ENCODE assay signal across 1 cellular context in genomic region chr15:89125038-89125826, GRCh38.
TF ChIP-seq lines count a peak whose summit lies in the region.

No MANE protein-coding gene starts in this region.

TF ChIP-seq in HepG2, 621 proteins besides CTCF, POLR2A, EP300 and RAD21 (continued from another document and continues in another):
- TF ChIP-seq ZNF343 (CRISPR knock-in tag; IDR thresholded peaks at IDR 0.05) = no peak
- TF ChIP-seq, protein P1, sequence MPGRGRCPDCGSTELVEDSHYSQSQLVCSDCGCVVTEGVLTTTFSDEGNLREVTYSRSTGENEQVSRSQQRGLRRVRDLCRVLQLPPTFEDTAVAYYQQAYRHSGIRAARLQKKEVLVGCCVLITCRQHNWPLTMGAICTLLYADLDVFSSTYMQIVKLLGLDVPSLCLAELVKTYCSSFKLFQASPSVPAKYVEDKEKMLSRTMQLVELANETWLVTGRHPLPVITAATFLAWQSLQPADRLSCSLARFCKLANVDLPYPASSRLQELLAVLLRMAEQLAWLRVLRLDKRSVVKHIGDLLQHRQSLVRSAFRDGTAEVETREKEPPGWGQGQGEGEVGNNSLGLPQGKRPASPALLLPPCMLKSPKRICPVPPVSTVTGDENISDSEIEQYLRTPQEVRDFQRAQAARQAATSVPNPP (CRISPR knock-in tag; IDR thresholded peaks at IDR 0.05) = no peak
- TF ChIP-seq SCMH1 (CRISPR knock-in tag; IDR thresholded peaks at IDR 0.05; ENCODE audit: borderline replicate concordance) = no peak
- no peak for TF ChIP-seq NKX3-1 (CRISPR knock-in tag; IDR thresholded peaks at IDR 0.05)
- no peak for TF ChIP-seq KDM4B (CRISPR knock-in tag; IDR thresholded peaks at IDR 0.05)
- TF ChIP-seq TBX2 (CRISPR knock-in tag; IDR thresholded peaks at IDR 0.05; ENCODE audit: borderline replicate concordance) = no peak; the same call in 1 of the 2 replicates
- peak; percentile 49; the same call in 1 of the 2 replicates for TF ChIP-seq MEF2D (CRISPR knock-in tag; IDR thresholded peaks at IDR 0.05)
- TF ChIP-seq, protein P2, sequence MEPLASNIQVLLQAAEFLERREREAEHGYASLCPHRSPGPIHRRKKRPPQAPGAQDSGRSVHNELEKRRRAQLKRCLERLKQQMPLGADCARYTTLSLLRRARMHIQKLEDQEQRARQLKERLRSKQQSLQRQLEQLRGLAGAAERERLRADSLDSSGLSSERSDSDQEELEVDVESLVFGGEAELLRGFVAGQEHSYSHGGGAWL (CRISPR knock-in tag; IDR thresholded peaks at IDR 0.05) = no peak
- no peak for TF ChIP-seq RBM39 (IDR thresholded peaks at IDR 0.05; ENCODE audit: low read depth, low read length, poor library complexity, severe bottlenecking)
- TF ChIP-seq TBX3 (IDR thresholded peaks at IDR 0.05; ENCODE audit: borderline replicate concordance) = no peak
- TF ChIP-seq, protein P3, sequence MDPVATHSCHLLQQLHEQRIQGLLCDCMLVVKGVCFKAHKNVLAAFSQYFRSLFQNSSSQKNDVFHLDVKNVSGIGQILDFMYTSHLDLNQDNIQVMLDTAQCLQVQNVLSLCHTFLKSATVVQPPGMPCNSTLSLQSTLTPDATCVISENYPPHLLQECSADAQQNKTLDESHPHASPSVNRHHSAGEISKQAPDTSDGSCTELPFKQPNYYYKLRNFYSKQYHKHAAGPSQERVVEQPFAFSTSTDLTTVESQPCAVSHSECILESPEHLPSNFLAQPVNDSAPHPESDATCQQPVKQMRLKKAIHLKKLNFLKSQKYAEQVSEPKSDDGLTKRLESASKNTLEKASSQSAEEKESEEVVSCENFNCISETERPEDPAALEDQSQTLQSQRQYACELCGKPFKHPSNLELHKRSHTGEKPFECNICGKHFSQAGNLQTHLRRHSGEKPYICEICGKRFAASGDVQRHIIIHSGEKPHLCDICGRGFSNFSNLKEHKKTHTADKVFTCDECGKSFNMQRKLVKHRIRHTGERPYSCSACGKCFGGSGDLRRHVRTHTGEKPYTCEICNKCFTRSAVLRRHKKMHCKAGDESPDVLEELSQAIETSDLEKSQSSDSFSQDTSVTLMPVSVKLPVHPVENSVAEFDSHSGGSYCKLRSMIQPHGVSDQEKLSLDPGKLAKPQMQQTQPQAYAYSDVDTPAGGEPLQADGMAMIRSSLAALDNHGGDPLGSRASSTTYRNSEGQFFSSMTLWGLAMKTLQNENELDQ (CRISPR knock-in tag; IDR thresholded peaks at IDR 0.05; ENCODE audit: borderline replicate concordance) = no peak
- 0 out of 2 replicates have a peak, but pooled peaks have one; percentile 60 for TF ChIP-seq SSRP1 (CRISPR knock-in tag; IDR thresholded peaks at IDR 0.05)
- no peak for TF ChIP-seq ZNF776 (CRISPR knock-in tag; IDR thresholded peaks at IDR 0.05)
- TF ChIP-seq ZEB1 (IDR thresholded peaks at IDR 0.05; ENCODE audit: insufficient replicate concordance, low read depth) = no peak
- TF ChIP-seq RXRA (CRISPR knock-in tag; IDR thresholded peaks at IDR 0.05) = peak; percentile 34; the same call in 1 of the 2 replicates
- TF ChIP-seq ZNF33A (CRISPR knock-in tag; IDR thresholded peaks at IDR 0.05; ENCODE audit: borderline replicate concordance) = no peak
- TF ChIP-seq HNRNPUL1 (IDR thresholded peaks at IDR 0.05; ENCODE audit: low read depth, low read length) = no peak
- no peak for TF ChIP-seq ZNF101 (CRISPR knock-in tag; IDR thresholded peaks at IDR 0.05; ENCODE audit: borderline replicate concordance, low read depth)
- TF ChIP-seq TCF7 (IDR thresholded peaks at IDR 0.05; ENCODE audit: low read depth) = no peak
- no peak for TF ChIP-seq ZNF564 (CRISPR knock-in tag; IDR thresholded peaks at IDR 0.05)
- TF ChIP-seq NR2C2 (CRISPR knock-in tag; IDR thresholded peaks at IDR 0.05; ENCODE audit: borderline replicate concordance) = no peak; the same call in 1 of the 2 replicates
- no peak for TF ChIP-seq MATR3 (CRISPR knock-in tag; IDR thresholded peaks at IDR 0.05)
- TF ChIP-seq SMAD1 (CRISPR knock-in tag; IDR thresholded peaks at IDR 0.05; ENCODE audit: borderline replicate concordance, low read depth) = no peak
- TF ChIP-seq, protein P4, sequence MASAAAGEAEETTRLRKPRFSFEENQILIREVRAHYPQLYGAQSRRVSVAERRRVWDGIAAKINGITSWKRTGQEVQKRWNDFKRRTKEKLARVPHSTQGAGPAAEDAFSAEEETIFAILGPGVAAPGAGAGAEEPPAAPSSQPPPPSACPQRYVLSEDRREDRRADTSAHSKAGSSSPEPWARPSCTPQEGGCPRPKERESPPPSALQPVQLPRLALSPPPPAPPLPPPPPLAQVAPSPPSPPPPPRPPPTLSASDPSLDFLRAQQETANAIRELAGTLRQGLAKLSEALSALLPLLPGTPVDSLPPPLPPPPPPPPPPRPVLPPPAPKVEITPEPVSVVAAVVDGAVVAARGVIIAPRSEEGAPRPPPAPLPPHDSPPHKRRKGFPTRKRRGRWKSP (CRISPR knock-in tag; IDR thresholded peaks at IDR 0.05) = no peak
- peak; percentile 73 for TF ChIP-seq MAFF (IDR thresholded peaks at IDR 0.05; ENCODE audit: low read depth, low read length)
- no peak for TF ChIP-seq MZF1 (CRISPR knock-in tag; IDR thresholded peaks at IDR 0.05; ENCODE audit: borderline replicate concordance)
- no peak for TF ChIP-seq NRL (CRISPR knock-in tag; IDR thresholded peaks at IDR 0.05; ENCODE audit: borderline replicate concordance)
- TF ChIP-seq ASH2L (IDR thresholded peaks at IDR 0.05; ENCODE audit: insufficient read length, low read depth, low read length) = peak; percentile 94
- TF ChIP-seq GTF3A (CRISPR knock-in tag; conservative IDR thresholded peaks at IDR 0.05) = no peak
- no peak for TF ChIP-seq HNF4G (IDR thresholded peaks at IDR 0.05; ENCODE audit: borderline replicate concordance, low read depth, low read length)
- TF ChIP-seq HNF4G (CRISPR knock-in tag; IDR thresholded peaks at IDR 0.05; ENCODE audit: borderline replicate concordance, low read depth) = no peak
- TF ChIP-seq TARDBP (CRISPR knock-in tag; IDR thresholded peaks at IDR 0.05) = no peak
- TF ChIP-seq, protein P5, sequence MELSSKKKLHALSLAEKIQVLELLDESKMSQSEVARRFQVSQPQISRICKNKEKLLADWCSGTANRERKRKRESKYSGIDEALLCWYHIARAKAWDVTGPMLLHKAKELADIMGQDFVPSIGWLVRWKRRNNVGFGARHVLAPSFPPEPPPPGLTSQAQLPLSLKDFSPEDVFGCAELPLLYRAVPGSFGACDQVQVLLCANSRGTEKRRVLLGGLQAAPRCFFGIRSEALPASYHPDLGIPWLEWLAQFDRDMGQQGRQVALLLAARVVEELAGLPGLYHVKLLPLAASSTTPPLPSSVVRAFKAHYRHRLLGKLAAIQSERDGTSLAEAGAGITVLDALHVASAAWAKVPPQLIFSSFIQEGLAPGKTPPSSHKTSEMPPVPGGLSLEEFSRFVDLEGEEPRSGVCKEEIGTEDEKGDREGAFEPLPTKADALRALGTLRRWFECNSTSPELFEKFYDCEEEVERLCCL (CRISPR knock-in tag; IDR thresholded peaks at IDR 0.05; ENCODE audit: borderline replicate concordance) = no peak
- TF ChIP-seq ZNF562 (CRISPR knock-in tag; IDR thresholded peaks at IDR 0.05; ENCODE audit: borderline replicate concordance) = no peak
- no peak for TF ChIP-seq KLF15 (CRISPR knock-in tag; IDR thresholded peaks at IDR 0.05; ENCODE audit: borderline replicate concordance)
- TF ChIP-seq, protein P6, sequence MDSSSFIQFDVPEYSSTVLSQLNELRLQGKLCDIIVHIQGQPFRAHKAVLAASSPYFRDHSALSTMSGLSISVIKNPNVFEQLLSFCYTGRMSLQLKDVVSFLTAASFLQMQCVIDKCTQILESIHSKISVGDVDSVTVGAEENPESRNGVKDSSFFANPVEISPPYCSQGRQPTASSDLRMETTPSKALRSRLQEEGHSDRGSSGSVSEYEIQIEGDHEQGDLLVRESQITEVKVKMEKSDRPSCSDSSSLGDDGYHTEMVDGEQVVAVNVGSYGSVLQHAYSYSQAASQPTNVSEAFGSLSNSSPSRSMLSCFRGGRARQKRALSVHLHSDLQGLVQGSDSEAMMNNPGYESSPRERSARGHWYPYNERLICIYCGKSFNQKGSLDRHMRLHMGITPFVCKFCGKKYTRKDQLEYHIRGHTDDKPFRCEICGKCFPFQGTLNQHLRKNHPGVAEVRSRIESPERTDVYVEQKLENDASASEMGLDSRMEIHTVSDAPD (CRISPR knock-in tag; IDR thresholded peaks at IDR 0.05) = no peak
- no peak for TF ChIP-seq ZNF670 (CRISPR knock-in tag; IDR thresholded peaks at IDR 0.05; ENCODE audit: borderline replicate concordance)
- no peak for TF ChIP-seq ZKSCAN5 (CRISPR knock-in tag; IDR thresholded peaks at IDR 0.05)
- TF ChIP-seq IRF9 (CRISPR knock-in tag; IDR thresholded peaks at IDR 0.05; ENCODE audit: borderline replicate concordance) = no peak
- no peak for TF ChIP-seq AGO1 (IDR thresholded peaks at IDR 0.05; ENCODE audit: low read depth, low read length, poor library complexity, severe bottlenecking)
- TF ChIP-seq, protein P7, sequence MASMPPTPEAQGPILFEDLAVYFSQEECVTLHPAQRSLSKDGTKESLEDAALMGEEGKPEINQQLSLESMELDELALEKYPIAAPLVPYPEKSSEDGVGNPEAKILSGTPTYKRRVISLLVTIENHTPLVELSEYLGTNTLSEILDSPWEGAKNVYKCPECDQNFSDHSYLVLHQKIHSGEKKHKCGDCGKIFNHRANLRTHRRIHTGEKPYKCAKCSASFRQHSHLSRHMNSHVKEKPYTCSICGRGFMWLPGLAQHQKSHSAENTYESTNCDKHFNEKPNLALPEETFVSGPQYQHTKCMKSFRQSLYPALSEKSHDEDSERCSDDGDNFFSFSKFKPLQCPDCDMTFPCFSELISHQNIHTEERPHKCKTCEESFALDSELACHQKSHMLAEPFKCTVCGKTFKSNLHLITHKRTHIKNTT (CRISPR knock-in tag; IDR thresholded peaks at IDR 0.05) = no peak
- no peak for TF ChIP-seq RNF2 (conservative IDR thresholded peaks at IDR 0.05; ENCODE audit: low read depth)
- TF ChIP-seq ZMAT3 (CRISPR knock-in tag; conservative IDR thresholded peaks at IDR 0.05) = 0 out of 2 replicates have a peak, but pooled peaks have one; percentile 19
- TF ChIP-seq ZSCAN9 (CRISPR knock-in tag; IDR thresholded peaks at IDR 0.05; ENCODE audit: borderline replicate concordance) = no peak
- no peak for TF ChIP-seq ZNF333 (CRISPR knock-in tag; IDR thresholded peaks at IDR 0.05; ENCODE audit: borderline replicate concordance)
- TF ChIP-seq DPF2 (CRISPR knock-in tag; IDR thresholded peaks at IDR 0.05; ENCODE audit: borderline replicate concordance, low read depth) = peak; percentile 23; the same call in 1 of the 2 replicates
- no peak for TF ChIP-seq AGO2 (optimal IDR thresholded peaks at IDR 0.05; ENCODE audit: low read depth, low read length)
- TF ChIP-seq RBFOX2 (IDR thresholded peaks at IDR 0.05; ENCODE audit: low read depth, low read length) = peak; percentile 33; the same call in 1 of the 2 replicates
- peak; percentile 94 for TF ChIP-seq TEAD3 (CRISPR knock-in tag; optimal IDR thresholded peaks at IDR 0.05; ENCODE audit: borderline replicate concordance)
- no peak for TF ChIP-seq ZNF296 (CRISPR knock-in tag; conservative IDR thresholded peaks at IDR 0.05)
- TF ChIP-seq SUZ12 (IDR thresholded peaks at IDR 0.05; ENCODE audit: low read depth, low read length) = no peak
- TF ChIP-seq NCOA2 (CRISPR knock-in tag; IDR thresholded peaks at IDR 0.05) = peak; percentile 69; the same call in 1 of the 2 replicates
- TF ChIP-seq BRD4 (CRISPR knock-in tag; IDR thresholded peaks at IDR 0.05) = 0 out of 2 replicates have a peak, but pooled peaks have one; percentile 70
- peak; percentile 40 for TF ChIP-seq MED1 (CRISPR knock-in tag; IDR thresholded peaks at IDR 0.05)
- TF ChIP-seq ARID2 (CRISPR knock-in tag; IDR thresholded peaks at IDR 0.05; ENCODE audit: borderline replicate concordance) = no peak
- TF ChIP-seq ZNF260 (CRISPR knock-in tag; IDR thresholded peaks at IDR 0.05; ENCODE audit: borderline replicate concordance, low read depth) = no peak
- TF ChIP-seq TOPORS (CRISPR knock-in tag; IDR thresholded peaks at IDR 0.05) = no peak
- no peak for TF ChIP-seq FOSL1 (CRISPR knock-in tag; IDR thresholded peaks at IDR 0.05; ENCODE audit: borderline replicate concordance)
- peak; percentile 61 for TF ChIP-seq CREM (IDR thresholded peaks at IDR 0.05)
- no peak for TF ChIP-seq CREM (CRISPR knock-in tag; IDR thresholded peaks at IDR 0.05)
- TF ChIP-seq FOXA1 (IDR thresholded peaks at IDR 0.05) = no peak
- TF ChIP-seq FOXA1 (CRISPR knock-in tag; IDR thresholded peaks at IDR 0.05) = peak; percentile 44; the same call in 1 of the 2 replicates
- 0 out of 2 replicates have a peak, but pooled peaks have one; percentile 13 for TF ChIP-seq ZNF430 (CRISPR knock-in tag; IDR thresholded peaks at IDR 0.05)
- no peak for TF ChIP-seq ZNF878 (CRISPR knock-in tag; IDR thresholded peaks at IDR 0.05)
- TF ChIP-seq, protein P8, sequence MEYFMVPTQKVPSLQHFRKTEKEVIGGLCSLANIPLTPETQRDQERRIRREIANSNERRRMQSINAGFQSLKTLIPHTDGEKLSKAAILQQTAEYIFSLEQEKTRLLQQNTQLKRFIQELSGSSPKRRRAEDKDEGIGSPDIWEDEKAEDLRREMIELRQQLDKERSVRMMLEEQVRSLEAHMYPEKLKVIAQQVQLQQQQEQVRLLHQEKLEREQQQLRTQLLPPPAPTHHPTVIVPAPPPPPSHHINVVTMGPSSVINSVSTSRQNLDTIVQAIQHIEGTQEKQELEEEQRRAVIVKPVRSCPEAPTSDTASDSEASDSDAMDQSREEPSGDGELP (IDR thresholded peaks at IDR 0.05; ENCODE audit: borderline replicate concordance, low read depth) = peak; percentile 39; the same call in 1 of the 2 replicates
- no peak for TF ChIP-seq ZNF704 (CRISPR knock-in tag; IDR thresholded peaks at IDR 0.05; ENCODE audit: borderline replicate concordance)
- TF ChIP-seq ZSCAN30 (CRISPR knock-in tag; IDR thresholded peaks at IDR 0.05) = no peak
